In the genomic region with DNA sequence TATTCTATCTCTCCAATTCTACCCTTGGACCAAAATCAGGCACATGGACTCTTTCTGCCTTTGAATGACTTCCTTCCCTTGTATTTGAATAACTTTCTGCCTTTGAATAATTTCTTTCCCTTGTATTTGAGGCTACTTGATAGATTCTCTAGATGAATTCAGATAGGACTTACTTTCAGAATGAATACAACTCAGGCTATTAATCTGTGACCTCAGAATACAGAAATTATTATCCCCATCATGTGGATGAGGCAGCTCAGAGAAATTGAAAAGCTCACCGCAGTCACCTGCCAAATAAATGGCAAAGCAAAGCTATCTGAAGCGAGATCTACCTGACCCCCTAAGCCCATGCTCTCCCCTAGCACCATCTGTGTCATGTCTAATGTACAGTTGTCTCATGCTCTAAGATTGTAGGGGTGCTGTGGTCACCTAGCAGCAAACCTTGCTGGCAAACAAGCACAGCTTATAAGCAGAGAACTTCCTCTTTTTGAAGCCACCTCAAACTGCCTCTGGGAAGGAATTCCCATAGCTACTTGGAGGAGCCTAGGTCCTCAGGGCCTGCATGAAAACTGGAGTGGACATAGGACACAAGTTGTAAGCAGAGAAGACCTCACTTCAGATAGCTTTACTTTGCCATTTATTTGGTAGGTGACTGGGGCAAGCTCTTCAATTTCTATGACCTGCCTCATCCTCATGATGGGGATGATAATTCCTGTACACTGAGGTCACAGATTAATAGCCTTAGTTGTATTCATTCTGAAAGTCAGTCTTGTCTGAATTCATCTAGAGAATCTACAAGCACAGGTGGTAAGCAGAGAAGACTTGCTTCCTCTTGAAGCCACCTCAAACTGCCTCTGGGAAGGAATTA, we compare ENCODE assay signal across 1 cellular context.
TF ChIP-seq lines count a peak whose summit lies in the region.

No MANE protein-coding gene starts in this region.

TF ChIP-seq in GM12878, 131 proteins besides CTCF, POLR2A, EP300 and RAD21 (continued from another document and continues in another):
- TF ChIP-seq, protein P1, sequence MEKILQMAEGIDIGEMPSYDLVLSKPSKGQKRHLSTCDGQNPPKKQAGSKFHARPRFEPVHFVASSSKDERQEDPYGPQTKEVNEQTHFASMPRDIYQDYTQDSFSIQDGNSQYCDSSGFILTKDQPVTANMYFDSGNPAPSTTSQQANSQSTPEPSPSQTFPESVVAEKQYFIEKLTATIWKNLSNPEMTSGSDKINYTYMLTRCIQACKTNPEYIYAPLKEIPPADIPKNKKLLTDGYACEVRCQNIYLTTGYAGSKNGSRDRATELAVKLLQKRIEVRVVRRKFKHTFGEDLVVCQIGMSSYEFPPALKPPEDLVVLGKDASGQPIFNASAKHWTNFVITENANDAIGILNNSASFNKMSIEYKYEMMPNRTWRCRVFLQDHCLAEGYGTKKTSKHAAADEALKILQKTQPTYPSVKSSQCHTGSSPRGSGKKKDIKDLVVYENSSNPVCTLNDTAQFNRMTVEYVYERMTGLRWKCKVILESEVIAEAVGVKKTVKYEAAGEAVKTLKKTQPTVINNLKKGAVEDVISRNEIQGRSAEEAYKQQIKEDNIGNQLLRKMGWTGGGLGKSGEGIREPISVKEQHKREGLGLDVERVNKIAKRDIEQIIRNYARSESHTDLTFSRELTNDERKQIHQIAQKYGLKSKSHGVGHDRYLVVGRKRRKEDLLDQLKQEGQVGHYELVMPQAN (conservative IDR thresholded peaks at IDR 0.05) = no peak
- no peak for TF ChIP-seq WRNIP1 (IDR thresholded peaks at IDR 0.05; ENCODE audit: borderline replicate concordance, low read depth, low read length)
- TF ChIP-seq, protein P2, sequence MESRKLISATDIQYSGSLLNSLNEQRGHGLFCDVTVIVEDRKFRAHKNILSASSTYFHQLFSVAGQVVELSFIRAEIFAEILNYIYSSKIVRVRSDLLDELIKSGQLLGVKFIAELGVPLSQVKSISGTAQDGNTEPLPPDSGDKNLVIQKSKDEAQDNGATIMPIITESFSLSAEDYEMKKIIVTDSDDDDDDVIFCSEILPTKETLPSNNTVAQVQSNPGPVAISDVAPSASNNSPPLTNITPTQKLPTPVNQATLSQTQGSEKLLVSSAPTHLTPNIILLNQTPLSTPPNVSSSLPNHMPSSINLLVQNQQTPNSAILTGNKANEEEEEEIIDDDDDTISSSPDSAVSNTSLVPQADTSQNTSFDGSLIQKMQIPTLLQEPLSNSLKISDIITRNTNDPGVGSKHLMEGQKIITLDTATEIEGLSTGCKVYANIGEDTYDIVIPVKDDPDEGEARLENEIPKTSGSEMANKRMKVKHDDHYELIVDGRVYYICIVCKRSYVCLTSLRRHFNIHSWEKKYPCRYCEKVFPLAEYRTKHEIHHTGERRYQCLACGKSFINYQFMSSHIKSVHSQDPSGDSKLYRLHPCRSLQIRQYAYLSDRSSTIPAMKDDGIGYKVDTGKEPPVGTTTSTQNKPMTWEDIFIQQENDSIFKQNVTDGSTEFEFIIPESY (IDR thresholded peaks at IDR 0.05) = no peak
- TF ChIP-seq, protein P3, sequence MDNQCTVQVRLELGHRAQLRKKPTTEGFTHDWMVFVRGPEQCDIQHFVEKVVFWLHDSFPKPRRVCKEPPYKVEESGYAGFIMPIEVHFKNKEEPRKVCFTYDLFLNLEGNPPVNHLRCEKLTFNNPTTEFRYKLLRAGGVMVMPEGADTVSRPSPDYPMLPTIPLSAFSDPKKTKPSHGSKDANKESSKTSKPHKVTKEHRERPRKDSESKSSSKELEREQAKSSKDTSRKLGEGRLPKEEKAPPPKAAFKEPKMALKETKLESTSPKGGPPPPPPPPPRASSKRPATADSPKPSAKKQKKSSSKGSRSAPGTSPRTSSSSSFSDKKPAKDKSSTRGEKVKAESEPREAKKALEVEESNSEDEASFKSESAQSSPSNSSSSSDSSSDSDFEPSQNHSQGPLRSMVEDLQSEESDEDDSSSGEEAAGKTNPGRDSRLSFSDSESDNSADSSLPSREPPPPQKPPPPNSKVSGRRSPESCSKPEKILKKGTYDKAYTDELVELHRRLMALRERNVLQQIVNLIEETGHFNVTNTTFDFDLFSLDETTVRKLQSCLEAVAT (IDR thresholded peaks at IDR 0.05) = no peak
- TF ChIP-seq, protein P4, sequence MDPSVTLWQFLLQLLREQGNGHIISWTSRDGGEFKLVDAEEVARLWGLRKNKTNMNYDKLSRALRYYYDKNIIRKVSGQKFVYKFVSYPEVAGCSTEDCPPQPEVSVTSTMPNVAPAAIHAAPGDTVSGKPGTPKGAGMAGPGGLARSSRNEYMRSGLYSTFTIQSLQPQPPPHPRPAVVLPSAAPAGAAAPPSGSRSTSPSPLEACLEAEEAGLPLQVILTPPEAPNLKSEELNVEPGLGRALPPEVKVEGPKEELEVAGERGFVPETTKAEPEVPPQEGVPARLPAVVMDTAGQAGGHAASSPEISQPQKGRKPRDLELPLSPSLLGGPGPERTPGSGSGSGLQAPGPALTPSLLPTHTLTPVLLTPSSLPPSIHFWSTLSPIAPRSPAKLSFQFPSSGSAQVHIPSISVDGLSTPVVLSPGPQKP (IDR thresholded peaks at IDR 0.05; ENCODE audit: low read depth, low read length) = no peak
- no peak for TF ChIP-seq RELA (IDR thresholded peaks at IDR 0.05; ENCODE audit: borderline replicate concordance, partially characterized antibody)
- no peak for TF ChIP-seq TAF1 (IDR thresholded peaks at IDR 0.05; ENCODE audit: borderline replicate concordance, low read depth, low read length)
- TF ChIP-seq CHD4 (IDR thresholded peaks at IDR 0.05) = no peak
- TF ChIP-seq, protein P5, sequence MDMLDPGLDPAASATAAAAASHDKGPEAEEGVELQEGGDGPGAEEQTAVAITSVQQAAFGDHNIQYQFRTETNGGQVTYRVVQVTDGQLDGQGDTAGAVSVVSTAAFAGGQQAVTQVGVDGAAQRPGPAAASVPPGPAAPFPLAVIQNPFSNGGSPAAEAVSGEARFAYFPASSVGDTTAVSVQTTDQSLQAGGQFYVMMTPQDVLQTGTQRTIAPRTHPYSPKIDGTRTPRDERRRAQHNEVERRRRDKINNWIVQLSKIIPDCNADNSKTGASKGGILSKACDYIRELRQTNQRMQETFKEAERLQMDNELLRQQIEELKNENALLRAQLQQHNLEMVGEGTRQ (IDR thresholded peaks at IDR 0.05; ENCODE audit: borderline replicate concordance, low read depth, low read length) = no peak
- 0 out of 2 replicates have a peak, but pooled peaks have one; percentile 26 for TF ChIP-seq BCL11A (IDR thresholded peaks at IDR 0.05; ENCODE audit: low read depth, low read length)
- TF ChIP-seq, protein P6, sequence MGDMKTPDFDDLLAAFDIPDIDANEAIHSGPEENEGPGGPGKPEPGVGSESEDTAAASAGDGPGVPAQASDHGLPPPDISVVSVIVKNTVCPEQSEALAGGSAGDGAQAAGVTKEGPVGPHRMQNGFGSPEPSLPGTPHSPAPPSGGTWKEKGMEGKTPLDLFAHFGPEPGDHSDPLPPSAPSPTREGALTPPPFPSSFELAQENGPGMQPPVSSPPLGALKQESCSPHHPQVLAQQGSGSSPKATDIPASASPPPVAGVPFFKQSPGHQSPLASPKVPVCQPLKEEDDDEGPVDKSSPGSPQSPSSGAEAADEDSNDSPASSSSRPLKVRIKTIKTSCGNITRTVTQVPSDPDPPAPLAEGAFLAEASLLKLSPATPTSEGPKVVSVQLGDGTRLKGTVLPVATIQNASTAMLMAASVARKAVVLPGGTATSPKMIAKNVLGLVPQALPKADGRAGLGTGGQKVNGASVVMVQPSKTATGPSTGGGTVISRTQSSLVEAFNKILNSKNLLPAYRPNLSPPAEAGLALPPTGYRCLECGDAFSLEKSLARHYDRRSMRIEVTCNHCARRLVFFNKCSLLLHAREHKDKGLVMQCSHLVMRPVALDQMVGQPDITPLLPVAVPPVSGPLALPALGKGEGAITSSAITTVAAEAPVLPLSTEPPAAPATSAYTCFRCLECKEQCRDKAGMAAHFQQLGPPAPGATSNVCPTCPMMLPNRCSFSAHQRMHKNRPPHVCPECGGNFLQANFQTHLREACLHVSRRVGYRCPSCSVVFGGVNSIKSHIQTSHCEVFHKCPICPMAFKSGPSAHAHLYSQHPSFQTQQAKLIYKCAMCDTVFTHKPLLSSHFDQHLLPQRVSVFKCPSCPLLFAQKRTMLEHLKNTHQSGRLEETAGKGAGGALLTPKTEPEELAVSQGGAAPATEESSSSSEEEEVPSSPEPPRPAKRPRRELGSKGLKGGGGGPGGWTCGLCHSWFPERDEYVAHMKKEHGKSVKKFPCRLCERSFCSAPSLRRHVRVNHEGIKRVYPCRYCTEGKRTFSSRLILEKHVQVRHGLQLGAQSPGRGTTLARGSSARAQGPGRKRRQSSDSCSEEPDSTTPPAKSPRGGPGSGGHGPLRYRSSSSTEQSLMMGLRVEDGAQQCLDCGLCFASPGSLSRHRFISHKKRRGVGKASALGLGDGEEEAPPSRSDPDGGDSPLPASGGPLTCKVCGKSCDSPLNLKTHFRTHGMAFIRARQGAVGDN (IDR thresholded peaks at IDR 0.05) = no peak
- no peak for TF ChIP-seq YY1 (IDR thresholded peaks at IDR 0.05; ENCODE audit: low read depth, low read length)
- TF ChIP-seq LARP7 (IDR thresholded peaks at IDR 0.05) = no peak
- no peak for TF ChIP-seq POLR2AphosphoS5 (IDR thresholded peaks at IDR 0.05; ENCODE audit: low read length)
- TF ChIP-seq KLF5 (IDR thresholded peaks at IDR 0.05; ENCODE audit: partially characterized antibody) = no peak
- no peak for TF ChIP-seq EZH2 (IDR thresholded peaks at IDR 0.05; ENCODE audit: borderline replicate concordance, control insufficient read depth, low read depth, low read length)
- no peak for TF ChIP-seq SMAD5 (IDR thresholded peaks at IDR 0.05; ENCODE audit: low read depth)
- TF ChIP-seq FOXM1 (IDR thresholded peaks at IDR 0.05; ENCODE audit: low read depth, low read length) = peak; percentile 51; the same call in 1 of the 2 replicates
- peak; percentile 59 for TF ChIP-seq RUNX3 (IDR thresholded peaks at IDR 0.05; ENCODE audit: low read length)
- TF ChIP-seq, protein P7, sequence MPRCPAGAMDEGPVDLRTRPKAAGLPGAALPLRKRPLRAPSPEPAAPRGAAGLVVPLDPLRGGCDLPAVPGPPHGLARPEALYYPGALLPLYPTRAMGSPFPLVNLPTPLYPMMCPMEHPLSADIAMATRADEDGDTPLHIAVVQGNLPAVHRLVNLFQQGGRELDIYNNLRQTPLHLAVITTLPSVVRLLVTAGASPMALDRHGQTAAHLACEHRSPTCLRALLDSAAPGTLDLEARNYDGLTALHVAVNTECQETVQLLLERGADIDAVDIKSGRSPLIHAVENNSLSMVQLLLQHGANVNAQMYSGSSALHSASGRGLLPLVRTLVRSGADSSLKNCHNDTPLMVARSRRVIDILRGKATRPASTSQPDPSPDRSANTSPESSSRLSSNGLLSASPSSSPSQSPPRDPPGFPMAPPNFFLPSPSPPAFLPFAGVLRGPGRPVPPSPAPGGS (IDR thresholded peaks at IDR 0.05; ENCODE audit: borderline replicate concordance, insufficient read depth, low read depth, low read length, poor library complexity, severe bottlenecking) = no peak
- no peak for TF ChIP-seq MEF2A (IDR thresholded peaks at IDR 0.05; ENCODE audit: insufficient read depth, low read depth, low read length)
- no peak for TF ChIP-seq CHD2 (IDR thresholded peaks at IDR 0.05; ENCODE audit: borderline replicate concordance, low read depth, low read length)
- TF ChIP-seq TCF7 (IDR thresholded peaks at IDR 0.05; ENCODE audit: borderline replicate concordance) = no peak
- TF ChIP-seq, protein P8, sequence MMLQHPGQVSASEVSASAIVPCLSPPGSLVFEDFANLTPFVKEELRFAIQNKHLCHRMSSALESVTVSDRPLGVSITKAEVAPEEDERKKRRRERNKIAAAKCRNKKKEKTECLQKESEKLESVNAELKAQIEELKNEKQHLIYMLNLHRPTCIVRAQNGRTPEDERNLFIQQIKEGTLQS (IDR thresholded peaks at IDR 0.05; ENCODE audit: borderline replicate concordance, extremely low read depth, low read depth, low read length) = no peak
- peak; percentile 22; the same call in 1 of the 2 replicates for TF ChIP-seq IKZF1 (conservative IDR thresholded peaks at IDR 0.05)
- TF ChIP-seq CBFB (IDR thresholded peaks at IDR 0.05; ENCODE audit: low read depth) = no peak
- TF ChIP-seq, protein P9, sequence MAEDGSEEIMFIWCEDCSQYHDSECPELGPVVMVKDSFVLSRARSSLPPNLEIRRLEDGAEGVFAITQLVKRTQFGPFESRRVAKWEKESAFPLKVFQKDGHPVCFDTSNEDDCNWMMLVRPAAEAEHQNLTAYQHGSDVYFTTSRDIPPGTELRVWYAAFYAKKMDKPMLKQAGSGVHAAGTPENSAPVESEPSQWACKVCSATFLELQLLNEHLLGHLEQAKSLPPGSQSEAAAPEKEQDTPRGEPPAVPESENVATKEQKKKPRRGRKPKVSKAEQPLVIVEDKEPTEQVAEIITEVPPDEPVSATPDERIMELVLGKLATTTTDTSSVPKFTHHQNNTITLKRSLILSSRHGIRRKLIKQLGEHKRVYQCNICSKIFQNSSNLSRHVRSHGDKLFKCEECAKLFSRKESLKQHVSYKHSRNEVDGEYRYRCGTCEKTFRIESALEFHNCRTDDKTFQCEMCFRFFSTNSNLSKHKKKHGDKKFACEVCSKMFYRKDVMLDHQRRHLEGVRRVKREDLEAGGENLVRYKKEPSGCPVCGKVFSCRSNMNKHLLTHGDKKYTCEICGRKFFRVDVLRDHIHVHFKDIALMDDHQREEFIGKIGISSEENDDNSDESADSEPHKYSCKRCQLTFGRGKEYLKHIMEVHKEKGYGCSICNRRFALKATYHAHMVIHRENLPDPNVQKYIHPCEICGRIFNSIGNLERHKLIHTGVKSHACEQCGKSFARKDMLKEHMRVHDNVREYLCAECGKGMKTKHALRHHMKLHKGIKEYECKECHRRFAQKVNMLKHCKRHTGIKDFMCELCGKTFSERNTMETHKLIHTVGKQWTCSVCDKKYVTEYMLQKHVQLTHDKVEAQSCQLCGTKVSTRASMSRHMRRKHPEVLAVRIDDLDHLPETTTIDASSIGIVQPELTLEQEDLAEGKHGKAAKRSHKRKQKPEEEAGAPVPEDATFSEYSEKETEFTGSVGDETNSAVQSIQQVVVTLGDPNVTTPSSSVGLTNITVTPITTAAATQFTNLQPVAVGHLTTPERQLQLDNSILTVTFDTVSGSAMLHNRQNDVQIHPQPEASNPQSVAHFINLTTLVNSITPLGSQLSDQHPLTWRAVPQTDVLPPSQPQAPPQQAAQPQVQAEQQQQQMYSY (CRISPR knock-in tag; IDR thresholded peaks at IDR 0.05) = no peak
- TF ChIP-seq RB1 (IDR thresholded peaks at IDR 0.05; ENCODE audit: borderline replicate concordance) = no peak
- TF ChIP-seq YBX1 (IDR thresholded peaks at IDR 0.05) = no peak
- TF ChIP-seq HCFC1 (IDR thresholded peaks at IDR 0.05; ENCODE audit: low read length) = no peak
